Comparison of ENCODE assay signal across 14 cellular contexts in genomic region chr17:28085766-28086165, GRCh38. TPM values are rescaled to one million over a fixed set of nuclear protein-coding genes. Genes with fewer than 3 reads are reported as not detected.
DNase-seq lines count a peak whose midpoint lies in the region; ATAC-seq, FAIRE-seq and TF ChIP-seq lines count a peak whose summit lies in the region.
"Had no signal": no experiment of that assay in that cellular context is flagged by ENCODE, and none has a peak within 500 bp of the region (broad histone marks: within the 10 kb centered on the region; RNA-seq: fewer than 3 reads in every experiment).

No MANE protein-coding gene starts in this region.

- H3K27ac ChIP-seq in A549 (no peak overlapping the region), lower lobe of right lung (no peak overlapping the region)
- H3K27ac ChIP-seq: GM23248 had no signal

- POLR2A ChIA-PET in A549 (lab: Yijun Ruan, JAX), result no interaction called here

- intact Hi-C loops in lower lobe of right lung (cut with DNase I), result no loop called here

- H3K4me3 Mint-ChIP-seq in stimulated activated effector memory CD8-positive, alpha-beta T cell treated with anti-CD3 and anti-CD28 coated beads, Interleukin-12 subunit alpha, Interleukin-12 subunit beta, amount 100 ng/mL, for 72 hours, result no peak overlapping the region
- H3K4me3 Mint-ChIP-seq: CD14-positive monocyte; CD8-positive, alpha-beta T cell had no signal

- H3K9me3 ChIP-seq in A549, result peaks cover 3% of the 10 kb centered on the region; the same call in 1 of the 3 replicates
- no peaks in the 10 kb centered on the region for H3K9me3 ChIP-seq in lower lobe of right lung

- DNase-seq in A549 (ENCODE audit: low read depth in 1 of 2, low spot score in 1 of 2) (no peak), D721Med (ENCODE audit: insufficient read length, low spot score) (no peak), RKO (ENCODE audit: low spot score) (peak; percentile 18), lower lobe of right lung (no peak)
- DNase-seq in stimulated activated effector memory CD8-positive, alpha-beta T cell treated with anti-CD3 and anti-CD28 coated beads, Interleukin-12 subunit alpha, Interleukin-12 subunit beta, amount 100 ng/mL, for 72 hours (ENCODE audit: low spot score in 2 of 2), result no peak
- DNase-seq in stimulated activated naive CD8-positive, alpha-beta T cell treated with anti-CD3 and anti-CD28 coated beads, Interleukin-15, Interleukin-2, amounts not matched to agents 100 U/mL and 50 U/mL, for 24 hours, result no peak
- DNase-seq: CD8-positive, alpha-beta T cell; COR-L47; DND-41 had no signal

- FAIRE-seq in A549 (lab: Jason Lieb, UNC) (peak; percentile 80), D721Med (lab: Jason Lieb, UNC) (peak; percentile 46)
- FAIRE-seq: H54 had no signal

- TF ChIP-seq CTCF in A549 (IDR thresholded peaks at IDR 0.05), result no peak
- no peak for TF ChIP-seq CTCF in D721Med (IDR thresholded peaks at IDR 0.05; ENCODE audit: insufficient read depth, missing control alignments)
- no peak for TF ChIP-seq CTCF in lower lobe of right lung (IDR thresholded peaks at IDR 0.05)

- H3K4me1 ChIP-seq in A549 (peaks cover 19% of the 10 kb centered on the region), lower lobe of right lung (peaks cover 5% of the 10 kb centered on the region)

- ATAC-seq in A549 (no peak), lower lobe of right lung (no peak), GM19463 (IDR thresholded peaks at IDR 0.05; ENCODE audit: unreplicated experiment) (no peak)
- ATAC-seq in stimulated activated effector memory CD8-positive, alpha-beta T cell treated with anti-CD3 and anti-CD28 coated beads, Interleukin-12 subunit alpha, Interleukin-12 subunit beta, amount 100 ng/mL, for 72 hours, result peak; percentile 60
- ATAC-seq in stimulated activated naive CD8-positive, alpha-beta T cell treated with anti-CD3 and anti-CD28 coated beads, Interleukin-15, Interleukin-2, amounts not matched to agents 100 U/mL and 50 U/mL, for 24 hours, result no peak
- ATAC-seq: CD8-positive, alpha-beta T cell; HCT116 had no signal

- no peaks in the 10 kb centered on the region for H3K36me3 Mint-ChIP-seq in stimulated activated effector memory CD8-positive, alpha-beta T cell treated with anti-CD3 and anti-CD28 coated beads, Interleukin-12 subunit alpha, Interleukin-12 subunit beta, amount 100 ng/mL, for 72 hours

- 89% methylated on average over 2 of the region's 2 CpGs for WGBS in A549 (ENCODE audit: missing lambda C conversion rate)

- CTCF ChIA-PET in A549 (lab: Yijun Ruan, JAX), result interaction anchor here (1.5 kb wide), 1 partner anchor 9 kb away, joined by 3 read pairs; no protein-coding TSS in a partner anchor

- no peaks in the 10 kb centered on the region for H3K27me3 ChIP-seq in lower lobe of right lung (ENCODE audit: low read depth)

- H3K9me3 Mint-ChIP-seq in stimulated activated effector memory CD8-positive, alpha-beta T cell treated with anti-CD3 and anti-CD28 coated beads, Interleukin-12 subunit alpha, Interleukin-12 subunit beta, amount 100 ng/mL, for 72 hours, result no peaks in the 10 kb centered on the region
- H3K9me3 Mint-ChIP-seq: CD14-positive monocyte; CD8-positive, alpha-beta T cell had no signal

- H3K4me1 Mint-ChIP-seq in stimulated activated effector memory CD8-positive, alpha-beta T cell treated with anti-CD3 and anti-CD28 coated beads, Interleukin-12 subunit alpha, Interleukin-12 subunit beta, amount 100 ng/mL, for 72 hours, result peaks cover 17% of the 10 kb centered on the region

- H3K4me3 ChIP-seq in A549 (no peak overlapping the region), lower lobe of right lung (no peak overlapping the region)
- H3K4me3 ChIP-seq: GM23248 had no signal

- no peak overlapping the region for H3K4me2 ChIP-seq in A549

- TF ChIP-seq RAD21 in A549 (conservative IDR thresholded peaks at IDR 0.05 in 1 of 2, IDR thresholded peaks at IDR 0.05 in 1 of 2), result no peak

- H3K36me3 ChIP-seq in lower lobe of right lung, result no peaks in the 10 kb centered on the region

- no peak overlapping the region for H3K27ac Mint-ChIP-seq in stimulated activated effector memory CD8-positive, alpha-beta T cell treated with anti-CD3 and anti-CD28 coated beads, Interleukin-12 subunit alpha, Interleukin-12 subunit beta, amount 100 ng/mL, for 72 hours
- H3K27ac Mint-ChIP-seq: CD8-positive, alpha-beta T cell had no signal

- TF ChIP-seq POLR2A in A549 (IDR thresholded peaks at IDR 0.05; ENCODE audit: low read length), result no peak

- TF ChIP-seq EP300 in A549 (IDR thresholded peaks at IDR 0.05), result no peak

TF ChIP-seq in A549, 52 proteins besides CTCF, POLR2A, EP300 and RAD21 (continues in another document):
- TF ChIP-seq PHF8 (IDR thresholded peaks at IDR 0.05; ENCODE audit: borderline replicate concordance, low read depth), result no peak
- no peak for TF ChIP-seq ESRRA (IDR thresholded peaks at IDR 0.05; ENCODE audit: borderline replicate concordance, low read length)
- TF ChIP-seq NFE2L2 (conservative IDR thresholded peaks at IDR 0.05; ENCODE audit: low read length), result no peak
- TF ChIP-seq EHF (CRISPR knock-in tag; IDR thresholded peaks at IDR 0.05), result no peak
- no peak for TF ChIP-seq BCL3 (IDR thresholded peaks at IDR 0.05)
- TF ChIP-seq PBX3 (IDR thresholded peaks at IDR 0.05), result no peak
- no peak for TF ChIP-seq ATOH8 (CRISPR knock-in tag; IDR thresholded peaks at IDR 0.05; ENCODE audit: low read depth)
- TF ChIP-seq CBX8 (IDR thresholded peaks at IDR 0.05), result no peak
- no peak for TF ChIP-seq GATA3 (IDR thresholded peaks at IDR 0.05; ENCODE audit: borderline replicate concordance)
- TF ChIP-seq CEBPB (IDR thresholded peaks at IDR 0.05), result no peak
- no peak for TF ChIP-seq FOSB (CRISPR knock-in tag; IDR thresholded peaks at IDR 0.05)
- no peak for TF ChIP-seq FOXS1 (CRISPR knock-in tag; IDR thresholded peaks at IDR 0.05)
- no peak for TF ChIP-seq CHD2 (IDR thresholded peaks at IDR 0.05; ENCODE audit: low read length, partially characterized antibody)
- no peak for TF ChIP-seq JUN (IDR thresholded peaks at IDR 0.05)
- TF ChIP-seq E2F6 (IDR thresholded peaks at IDR 0.05; ENCODE audit: borderline replicate concordance, low read depth), result no peak
- TF ChIP-seq EHMT2 (IDR thresholded peaks at IDR 0.05; ENCODE audit: low read depth), result no peak
- no peak for TF ChIP-seq USF2 (IDR thresholded peaks at IDR 0.05)

RNA-seq across cellular contexts. Expression of gene NLK, which starts 43.3 kb away (rescaled TPM):
- polyA plus RNA-seq in A549 (2011; rRNA removed) (26.5 and 45.3 TPM in 2 replicates), A549 (2017; fragmentation: RNase III; extraction: RNeasy Plus Mini Kit Qiagen cat#74134 plus additional on column Dnase treatment) (10.8 to 11.9 TPM (median 11.8 TPM) in 3 replicates)
- polyA plus RNA-seq in A549 (2012; cell fraction: cytosol; rRNA removed), result 7.2 and 10.6 TPM in 2 replicates
- 8.8 and 9.6 TPM in 2 replicates for polyA plus RNA-seq in A549 (2012; cell fraction: nucleus; rRNA removed)
- polyA minus RNA-seq in A549 (2011; rRNA and poly(A)+ RNA removed), result 44.9 and 46.3 TPM in 2 replicates
- 23.8 TPM for total RNA-seq in lower lobe of right lung
